In the genomic region with DNA sequence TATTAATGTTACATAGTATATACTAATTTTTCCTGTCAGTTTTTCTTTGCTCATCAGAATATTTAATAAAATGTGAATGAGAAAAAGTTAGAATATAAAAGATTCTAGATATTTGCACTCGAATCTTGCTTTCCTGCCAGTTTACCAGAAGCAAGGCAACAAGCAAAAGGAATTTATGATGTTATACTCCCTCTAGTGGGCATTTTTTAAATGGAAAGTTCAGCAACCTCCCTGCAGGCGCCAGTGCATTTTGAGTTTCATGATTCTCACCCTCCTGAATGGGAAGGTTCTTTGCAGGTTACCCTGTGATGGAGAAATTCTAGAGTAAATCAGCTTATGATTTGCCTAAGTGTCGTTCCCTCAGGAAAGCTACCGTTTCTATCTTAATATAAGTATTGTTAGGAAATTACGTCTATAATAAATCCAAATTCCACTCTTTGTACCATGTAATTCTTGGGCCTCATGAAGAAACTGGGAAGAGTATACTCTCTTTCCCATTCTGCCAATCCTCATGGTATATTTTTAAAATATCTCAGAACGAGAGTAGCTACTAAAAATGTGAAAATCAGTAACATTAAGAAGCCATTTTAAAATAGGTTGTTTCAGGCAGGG, we compare ENCODE assay signal across 8 cellular contexts.
DNase-seq lines count a peak whose midpoint lies in the region; ATAC-seq and TF ChIP-seq lines count a peak whose summit lies in the region.

No MANE protein-coding gene starts in this region.

- peaks cover 17% of the 10 kb centered on the region for H3K4me1 ChIP-seq in vagina

- peaks cover 4% of the 10 kb centered on the region for H3K4me1 Mint-ChIP-seq in MCF 10A (ENCODE audit: insufficient read depth, unreplicated experiment)

- H3K27me3 ChIP-seq in vagina = no peaks in the 10 kb centered on the region

- DNase-seq in G401 (ENCODE audit: low spot score) (peak; percentile 68), HPDE6-E6E7 (ENCODE audit: extremely low spot score) (peak; percentile 22), NCI-H82 (lab: John Stamatoyannopoulos, UW) (peak; percentile 85), MCF 10A (ENCODE audit: unreplicated experiment) (peak; percentile 61), left colon (no peak), vagina (ENCODE audit: extremely low spot score in 2 of 2) (no peak)
- DNase-seq in stimulated activated CD4-positive, alpha-beta T cell treated with anti-CD3 and anti-CD28 coated beads, Interleukin-2, amount 100 ng/mL, for 24 hours = no peak

- intact Hi-C loops in MCF 10A (cut with micrococcal nuclease) (loop anchor here (1.0 to 5.0 kb wide), 3 partner anchors 349 to 766 kb away; no protein-coding TSS in a partner anchor), left colon (cut with DNase I, micrococcal nuclease) (loop anchor here in 1 of 2 donors (10.0 kb wide), 1 partner anchor 767 kb away; no protein-coding TSS in a partner anchor), vagina (cut with DNase I) (loop anchor here (10.0 kb wide), 2 partner anchors 493 to 767 kb away; no protein-coding TSS in a partner anchor)

- ATAC-seq in GM21515 (IDR thresholded peaks at IDR 0.05; ENCODE audit: unreplicated experiment) (peak; percentile 91), left colon (peak; percentile 57)

- POLR2A ChIA-PET in MCF 10A (lab: Yijun Ruan, JAX) = interaction anchor here (0.7 kb wide), 1 partner anchor 829 kb away, joined by 3 read pairs; no protein-coding TSS in a partner anchor

- H3K4me3 ChIP-seq in vagina = no peak overlapping the region

- no peaks in the 10 kb centered on the region for H3K36me3 Mint-ChIP-seq in MCF 10A (ENCODE audit: insufficient read depth, unreplicated experiment)

- no TSS peak for BruUV-seq in MCF 10A (replicated peaks; lab: Mats Ljungman, UMichigan)

- H3K4me3 Mint-ChIP-seq in MCF 10A (ENCODE audit: unreplicated experiment) = no peak overlapping the region

- H3K27me3 Mint-ChIP-seq in MCF 10A (ENCODE audit: insufficient read depth, unreplicated experiment) = peaks cover 42% of the 10 kb centered on the region

- CTCF ChIA-PET in MCF 10A (lab: Yijun Ruan, JAX) = interaction anchor here (0.6 to 1.1 kb wide), 15 partner anchors 9 to 1356 kb away, joined by 3 to 9 read pairs (median 4); no protein-coding TSS in a partner anchor

- TF ChIP-seq CTCF in MCF 10A (IDR thresholded peaks at IDR 0.05; ENCODE audit: unreplicated experiment) (peak; percentile 71), vagina (IDR thresholded peaks at IDR 0.05) (peak; percentile 64 to 78 (median 73))

- H3K27ac Mint-ChIP-seq in MCF 10A (ENCODE audit: low read depth, unreplicated experiment) = no peak overlapping the region

- H3K9me3 ChIP-seq in vagina = no peaks in the 10 kb centered on the region

- no peaks in the 10 kb centered on the region for H3K36me3 ChIP-seq in vagina

- no peak for TF ChIP-seq POLR2A in vagina (IDR thresholded peaks at IDR 0.05)

- H3K9me3 Mint-ChIP-seq in MCF 10A (ENCODE audit: unreplicated experiment) = no peaks in the 10 kb centered on the region

- in situ Hi-C loops in G401 (cut with HindIII; ENCODE audit: low sequenced_read_pairs) = no loop called here

- no peak overlapping the region for H3K27ac ChIP-seq in vagina

Comparison
In these comparisons a context has a peak if more than half of its experiments do, and no peak if none do; other contexts are left out.
1. DNase-seq: peak in G401 (single experiment), HPDE6-E6E7 (single experiment), NCI-H82 (single experiment) and MCF 10A (single experiment); none in left colon (0 of 2), vagina (0 of 2) and stimulated activated CD4-positive, alpha-beta T cell treated with anti-CD3 and anti-CD28 coated beads, Interleukin-2, amount 100 ng/mL, for 24 hours (0 of 2).